ENCODE assay signal across 8 cellular contexts in genomic region chr1:230215049-230215448, GRCh38.
DNase-seq lines count a peak whose midpoint lies in the region; ATAC-seq and TF ChIP-seq lines count a peak whose summit lies in the region.

No MANE protein-coding gene starts in this region.

- POLR2A ChIA-PET in WTC11 (lab: Charles Lee), result interaction anchor here (1.2 kb wide), 1 partner anchor 9 kb away, joined by 3 read pairs; no protein-coding TSS in a partner anchor

- in situ Hi-C loops in gastrocnemius medialis (cut with MboI; ENCODE audit: low sequenced_read_pairs in 4 of 4), result loop anchor here in 2 of 4 donors (10.0 kb wide), 2 partner anchors 140 to 370 kb away; no protein-coding TSS in a partner anchor

- H3K4me3 ChIP-seq in GM12875 (ENCODE audit: low read depth, low read length) (no peak overlapping the region), heart left ventricle (peak overlapping the region in 2 of 12 donors; percentile 1 to 11), gastrocnemius medialis (peak overlapping the region in 1 of 4 donors; percentile 14)

- 11 to 19% (median 14%) methylated on average over 7 of the region's 7 CpGs for WGBS in heart left ventricle, 4 donors

- DNase-seq in WTC11 (ENCODE audit: low spot score), result peak; percentile 31
- DNase-seq in heart left ventricle, result peak in 4 of 5 donors; percentile 69 to 78 (median 71)
- peak; percentile 65 to 83 for DNase-seq in gastrocnemius medialis
- DNase-seq in activated CD4-positive, alpha-beta T cell treated with anti-CD3 and anti-CD28 coated beads, Interleukin-2, amount 10 ng/mL, durations not matched to agents 24 days and 14 days, result no peak
- no peak for DNase-seq in HuH-7.5 (ENCODE audit: low spot score)
- no peak for DNase-seq in activated CD4-positive, alpha-beta T cell treated with anti-CD3 and anti-CD28 coated beads, Interleukin-2, amount 50 U/mL, for 4 hours
- DNase-seq in activated T-cell treated with anti-CD3 and anti-CD28 coated beads, Interleukin-2, amount 50 U/mL, for 1 hour, result no peak

- H3K9me3 Mint-ChIP-seq in WTC11, result no peaks in the 10 kb centered on the region
- peaks cover 4% of the 10 kb centered on the region for H3K9me3 Mint-ChIP-seq in activated CD4-positive, alpha-beta T cell treated with anti-CD3 and anti-CD28 coated beads, Interleukin-2, amount 10 ng/mL, durations not matched to agents 24 days and 14 days

- H3K27me3 ChIP-seq in heart left ventricle (no peaks in the 10 kb centered on the region), gastrocnemius medialis (no peaks in the 10 kb centered on the region)

- peaks cover 18% of the 10 kb centered on the region for H3K4me1 Mint-ChIP-seq in WTC11
- H3K4me1 Mint-ChIP-seq in activated CD4-positive, alpha-beta T cell treated with anti-CD3 and anti-CD28 coated beads, Interleukin-2, amount 10 ng/mL, durations not matched to agents 24 days and 14 days, result peaks cover 53% of the 10 kb centered on the region

- peak overlapping the region in 11 of 12 donors; percentile 4 to 66 (median 44) for H3K27ac ChIP-seq in heart left ventricle
- peak overlapping the region; percentile 73 to 81 (median 77) for H3K27ac ChIP-seq in gastrocnemius medialis

- H3K36me3 Mint-ChIP-seq in WTC11, result peaks cover 2% of the 10 kb centered on the region; the same call in 1 of the 2 replicates
- H3K36me3 Mint-ChIP-seq in activated CD4-positive, alpha-beta T cell treated with anti-CD3 and anti-CD28 coated beads, Interleukin-2, amount 10 ng/mL, durations not matched to agents 24 days and 14 days (ENCODE audit: low read depth), result peaks cover 26% of the 10 kb centered on the region

- no peaks in the 10 kb centered on the region for H3K36me3 ChIP-seq in heart left ventricle
- no peaks in the 10 kb centered on the region for H3K36me3 ChIP-seq in gastrocnemius medialis

- TF ChIP-seq POLR2A in heart left ventricle (IDR thresholded peaks at IDR 0.05) (no peak), gastrocnemius medialis (IDR thresholded peaks at IDR 0.05) (no peak)

- no peak overlapping the region for H3K4me3 Mint-ChIP-seq in WTC11
- no peak overlapping the region for H3K4me3 Mint-ChIP-seq in activated CD4-positive, alpha-beta T cell treated with anti-CD3 and anti-CD28 coated beads, Interleukin-2, amount 10 ng/mL, durations not matched to agents 24 days and 14 days

- intact Hi-C loops in heart left ventricle (cut with DNase I) (loop anchor here in 8 of 10 donors (1.0 to 10.0 kb wide), 13 partner anchors 52 to 554 kb away; partner anchors contain the start of gene GALNT2 (in 3 of the 8)), gastrocnemius medialis (cut with DNase I; ENCODE audit: low total_unique reads) (loop anchor here (2.0 to 10.0 kb wide), 6 partner anchors 58 to 550 kb away; no protein-coding TSS in a partner anchor)
- intact Hi-C loops in activated CD4-positive, alpha-beta T cell treated with anti-CD3 and anti-CD28 coated beads, Interleukin-2, amount 10 ng/mL, durations not matched to agents 24 days and 14 days (cut with micrococcal nuclease), result no loop called here

- H3K27me3 Mint-ChIP-seq in WTC11 (ENCODE audit: low read depth), result no peaks in the 10 kb centered on the region
- H3K27me3 Mint-ChIP-seq in activated CD4-positive, alpha-beta T cell treated with anti-CD3 and anti-CD28 coated beads, Interleukin-2, amount 10 ng/mL, durations not matched to agents 24 days and 14 days, result no peaks in the 10 kb centered on the region

- H3K9me3 ChIP-seq in heart left ventricle (no peaks in the 10 kb centered on the region), gastrocnemius medialis (no peaks in the 10 kb centered on the region)

- CTCF ChIA-PET in WTC11 (lab: Charles Lee), result interaction anchor here (1.0 to 1.1 kb wide), 2 partner anchors 28 to 124 kb away, joined by 3 to 4 read pairs; no protein-coding TSS in a partner anchor

- ATAC-seq in WTC11, result peak; percentile 69
- ATAC-seq in heart left ventricle, result peak; percentile 76 to 93 (median 92)
- ATAC-seq in gastrocnemius medialis, result peak; percentile 74 to 88

- H3K4me1 ChIP-seq in heart left ventricle, result peaks cover 3 to 58% (median 31%) of the 10 kb centered on the region in 12 donors
- H3K4me1 ChIP-seq in gastrocnemius medialis, result peaks cover 52 to 75% of the 10 kb centered on the region in 2 donors

- TF ChIP-seq CTCF in GM12875 (IDR thresholded peaks at IDR 0.05; ENCODE audit: borderline replicate concordance, insufficient read depth, low read depth, low read length), result 0 out of 2 replicates have a peak, but pooled peaks have one; percentile 14
- no peak for TF ChIP-seq CTCF in WTC11 (IDR thresholded peaks at IDR 0.05)
- TF ChIP-seq CTCF in heart left ventricle (IDR thresholded peaks at IDR 0.05), result peak; percentile 43 to 82 (median 72)
- peak in 4 of 5 experiments; percentile 55 to 78 (median 74) for TF ChIP-seq CTCF in gastrocnemius medialis (IDR thresholded peaks at IDR 0.05 in 4 of 5, conservative IDR thresholded peaks at IDR 0.05 in 1 of 5)

- H3K27ac Mint-ChIP-seq in WTC11, result peak overlapping the region; percentile 69
- H3K27ac Mint-ChIP-seq in activated CD4-positive, alpha-beta T cell treated with anti-CD3 and anti-CD28 coated beads, Interleukin-2, amount 10 ng/mL, durations not matched to agents 24 days and 14 days, result no peak overlapping the region

TF ChIP-seq in WTC11, 78 proteins besides CTCF, POLR2A, EP300 and RAD21 (continues in another document):
- no peak for TF ChIP-seq CREM (CRISPR knock-in tag; IDR thresholded peaks at IDR 0.05)
- no peak for TF ChIP-seq ZNF263 (CRISPR knock-in tag; IDR thresholded peaks at IDR 0.05; ENCODE audit: low read depth)
- TF ChIP-seq ZNF532 (CRISPR knock-in tag; IDR thresholded peaks at IDR 0.05; ENCODE audit: borderline replicate concordance), result no peak
- TF ChIP-seq GABPB1 (CRISPR knock-in tag; IDR thresholded peaks at IDR 0.05), result no peak
- no peak for TF ChIP-seq ZSCAN18 (CRISPR knock-in tag; IDR thresholded peaks at IDR 0.05)
- TF ChIP-seq MXD4 (CRISPR knock-in tag; IDR thresholded peaks at IDR 0.05; ENCODE audit: borderline replicate concordance), result no peak
- TF ChIP-seq JUN (CRISPR knock-in tag; IDR thresholded peaks at IDR 0.05), result no peak
- no peak for TF ChIP-seq ZMAT4 (CRISPR knock-in tag; IDR thresholded peaks at IDR 0.05)
- no peak for TF ChIP-seq JAZF1 (CRISPR knock-in tag; IDR thresholded peaks at IDR 0.05)
- TF ChIP-seq TCF7 (CRISPR knock-in tag; IDR thresholded peaks at IDR 0.05; ENCODE audit: low read depth), result no peak
- no peak for TF ChIP-seq FOXJ3 (CRISPR knock-in tag; IDR thresholded peaks at IDR 0.05; ENCODE audit: borderline replicate concordance)
- no peak for TF ChIP-seq ZNF219 (CRISPR knock-in tag; IDR thresholded peaks at IDR 0.05; ENCODE audit: borderline replicate concordance)

Comparison
In these comparisons a context has a peak if more than half of its experiments do, and no peak if none do; other contexts are left out.
1. DNase-seq: peak in WTC11 (single experiment), heart left ventricle (4 of 5) and gastrocnemius medialis (2 of 2); none in activated CD4-positive, alpha-beta T cell treated with anti-CD3 and anti-CD28 coated beads, Interleukin-2, amount 10 ng/mL, durations not matched to agents 24 days and 14 days (single experiment), HuH-7.5 (single experiment), activated CD4-positive, alpha-beta T cell treated with anti-CD3 and anti-CD28 coated beads, Interleukin-2, amount 50 U/mL, for 4 hours (0 of 2) and activated T-cell treated with anti-CD3 and anti-CD28 coated beads, Interleukin-2, amount 50 U/mL, for 1 hour (single experiment).
2. Peak in every context shown above with its lines, with median percentiles within 50 percentile points of each other: ATAC-seq.